ENCODE assay signal across 1 cellular context in the genomic region with DNA sequence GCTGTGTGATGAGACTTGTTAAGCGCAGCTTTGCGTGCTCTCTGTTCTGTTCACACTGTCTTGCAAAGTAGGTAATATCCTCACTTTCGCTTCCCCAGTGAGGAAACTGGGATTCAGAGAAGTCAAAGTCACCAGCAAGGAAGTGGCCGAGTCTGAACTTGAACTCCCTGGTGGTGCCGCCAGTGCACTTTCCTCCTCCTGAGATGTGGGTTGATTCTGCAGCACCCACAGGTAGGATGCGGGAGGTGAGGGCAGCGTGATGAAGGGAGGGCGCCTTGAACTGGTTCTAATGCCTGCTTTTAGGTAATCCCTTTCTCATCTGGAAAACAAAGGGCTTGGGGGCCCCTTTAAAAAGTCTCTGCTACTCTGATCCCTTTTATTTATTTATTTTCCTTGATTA.
TF ChIP-seq lines count a peak whose summit lies in the region.

No MANE protein-coding gene starts in this region.

TF ChIP-seq in A549, 52 proteins besides CTCF, POLR2A, EP300 and RAD21 (continued from another document):
- TF ChIP-seq, protein P1, sequence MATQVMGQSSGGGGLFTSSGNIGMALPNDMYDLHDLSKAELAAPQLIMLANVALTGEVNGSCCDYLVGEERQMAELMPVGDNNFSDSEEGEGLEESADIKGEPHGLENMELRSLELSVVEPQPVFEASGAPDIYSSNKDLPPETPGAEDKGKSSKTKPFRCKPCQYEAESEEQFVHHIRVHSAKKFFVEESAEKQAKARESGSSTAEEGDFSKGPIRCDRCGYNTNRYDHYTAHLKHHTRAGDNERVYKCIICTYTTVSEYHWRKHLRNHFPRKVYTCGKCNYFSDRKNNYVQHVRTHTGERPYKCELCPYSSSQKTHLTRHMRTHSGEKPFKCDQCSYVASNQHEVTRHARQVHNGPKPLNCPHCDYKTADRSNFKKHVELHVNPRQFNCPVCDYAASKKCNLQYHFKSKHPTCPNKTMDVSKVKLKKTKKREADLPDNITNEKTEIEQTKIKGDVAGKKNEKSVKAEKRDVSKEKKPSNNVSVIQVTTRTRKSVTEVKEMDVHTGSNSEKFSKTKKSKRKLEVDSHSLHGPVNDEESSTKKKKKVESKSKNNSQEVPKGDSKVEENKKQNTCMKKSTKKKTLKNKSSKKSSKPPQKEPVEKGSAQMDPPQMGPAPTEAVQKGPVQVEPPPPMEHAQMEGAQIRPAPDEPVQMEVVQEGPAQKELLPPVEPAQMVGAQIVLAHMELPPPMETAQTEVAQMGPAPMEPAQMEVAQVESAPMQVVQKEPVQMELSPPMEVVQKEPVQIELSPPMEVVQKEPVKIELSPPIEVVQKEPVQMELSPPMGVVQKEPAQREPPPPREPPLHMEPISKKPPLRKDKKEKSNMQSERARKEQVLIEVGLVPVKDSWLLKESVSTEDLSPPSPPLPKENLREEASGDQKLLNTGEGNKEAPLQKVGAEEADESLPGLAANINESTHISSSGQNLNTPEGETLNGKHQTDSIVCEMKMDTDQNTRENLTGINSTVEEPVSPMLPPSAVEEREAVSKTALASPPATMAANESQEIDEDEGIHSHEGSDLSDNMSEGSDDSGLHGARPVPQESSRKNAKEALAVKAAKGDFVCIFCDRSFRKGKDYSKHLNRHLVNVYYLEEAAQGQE (IDR thresholded peaks at IDR 0.05), result no peak
- no peak for TF ChIP-seq ESRRA (IDR thresholded peaks at IDR 0.05; ENCODE audit: borderline replicate concordance, low read length)
